In the genomic region with DNA sequence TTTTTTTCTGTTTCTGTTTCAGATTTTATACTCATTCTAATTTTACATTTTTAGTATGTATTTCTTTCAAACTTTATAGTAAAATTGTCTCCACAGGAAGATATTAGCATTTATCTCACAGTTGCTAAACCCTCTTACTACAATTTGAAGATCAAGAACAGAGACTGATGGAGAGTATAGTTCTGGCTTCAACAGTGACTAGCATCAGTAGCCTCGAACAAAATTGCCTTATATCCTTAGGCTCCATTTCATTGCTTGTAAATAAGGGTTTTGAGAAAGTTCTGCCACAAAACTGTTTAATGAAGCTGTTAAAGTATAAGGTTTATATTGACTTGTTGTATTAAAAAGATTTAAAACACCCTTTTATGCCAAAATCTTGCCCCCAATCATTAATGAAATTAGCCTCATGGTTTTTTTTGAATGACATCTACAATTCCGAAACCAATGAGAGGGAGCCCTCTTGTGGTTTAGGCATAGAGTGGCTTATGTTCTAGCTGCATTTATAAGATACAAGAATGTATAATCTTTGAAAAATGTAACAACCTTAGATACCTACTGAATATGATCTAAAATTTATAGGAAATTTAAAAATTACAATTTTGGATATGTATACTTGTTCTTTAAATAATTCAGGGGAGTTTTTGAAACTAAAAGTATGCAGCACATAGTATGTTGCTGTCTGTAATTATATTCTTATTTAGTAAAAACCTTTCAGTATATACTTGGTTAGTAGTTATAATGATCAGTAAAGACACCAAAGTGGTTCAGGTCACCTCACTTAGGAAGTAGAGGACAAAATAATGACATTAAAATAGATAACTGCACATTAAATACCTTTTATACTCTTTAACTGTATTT, we compare ENCODE assay signal across 8 cellular contexts.
DNase-seq lines count a peak whose midpoint lies in the region; ATAC-seq, FAIRE-seq and TF ChIP-seq lines count a peak whose summit lies in the region.

No MANE protein-coding gene starts in this region.

- no peak overlapping the region for H3K4me3 Mint-ChIP-seq in progenitor cell of endocrine pancreas (ENCODE audit: low read depth)

- TF ChIP-seq CTCF in D721Med (IDR thresholded peaks at IDR 0.05; ENCODE audit: insufficient read depth, missing control alignments) (peak; percentile 77), progenitor cell of endocrine pancreas (IDR thresholded peaks at IDR 0.05; ENCODE audit: unreplicated experiment) (peak; percentile 82)

- H3K9me3 Mint-ChIP-seq in progenitor cell of endocrine pancreas (ENCODE audit: low read depth), result no peaks in the 10 kb centered on the region

- H3K27me3 Mint-ChIP-seq in progenitor cell of endocrine pancreas, result no peaks in the 10 kb centered on the region

- ATAC-seq in GM19351 (IDR thresholded peaks at IDR 0.05; ENCODE audit: unreplicated experiment), result peak; percentile 81
- ATAC-seq in HG03558 (IDR thresholded peaks at IDR 0.05; ENCODE audit: extremely low read depth, unreplicated experiment), result peak; percentile 48

- no peak overlapping the region for H3K27ac Mint-ChIP-seq in progenitor cell of endocrine pancreas

- FAIRE-seq in D721Med (lab: Jason Lieb, UNC), result peak; percentile 35

- DNase-seq in D721Med (ENCODE audit: insufficient read length, low spot score), result peak; percentile 14
- peak; percentile 2 for DNase-seq in RPMI7951 (ENCODE audit: low read depth)
- peak; percentile 43 for DNase-seq in fibroblast of gingiva (ENCODE audit: low read depth)
- DNase-seq in progenitor cell of endocrine pancreas (ENCODE audit: low spot score, unreplicated experiment), result no peak
- DNase-seq in GOT3 (lab: John Stamatoyannopoulos, UW), result no peak
- DNase-seq in ureter (ENCODE audit: low spot score), result no peak

- no peaks in the 10 kb centered on the region for H3K36me3 Mint-ChIP-seq in progenitor cell of endocrine pancreas (ENCODE audit: insufficient read depth)

- no peaks in the 10 kb centered on the region for H3K4me1 Mint-ChIP-seq in progenitor cell of endocrine pancreas (ENCODE audit: low read depth)

Comparison
In these comparisons a context has a peak if more than half of its experiments do, and no peak if none do; other contexts are left out.
1. DNase-seq: peak in D721Med (single experiment), RPMI7951 (single experiment) and fibroblast of gingiva (single experiment); none in progenitor cell of endocrine pancreas (single experiment), GOT3 (single experiment) and ureter (single experiment).